23 cellular contexts compared by ENCODE assay signal in genomic region chr16:13351222-13351621, GRCh38.
"Had no signal": no experiment of that assay in that cellular context is flagged by ENCODE, and none has a peak within 500 bp of the region (broad histone marks: within the 10 kb centered on the region; RNA-seq: fewer than 3 reads in every experiment).

No MANE protein-coding gene starts in this region.

- ATAC-seq: activated CD4-positive, alpha-beta T cell treated with anti-CD3 and anti-CD28 coated beads for 36 hours; activated T-helper 17 cell treated with anti-CD3 and anti-CD28 coated beads, Interleukin-2, amount 50 U/mL, for 72 hours; Panc1; Right ventricle myocardium inferior; T-cell had no signal

- H3K27ac ChIP-seq: SK-N-MC, VCaP had no signal

- H3K4me3 ChIP-seq: SK-N-MC had no signal

- DNase-seq: activated CD4-positive, alpha-beta memory T cell treated with anti-CD3 and anti-CD28 coated beads, Interleukin-2, amount 10 ng/mL, durations not matched to agents 7 days and 5 days; activated CD4-positive, alpha-beta T cell treated with anti-CD3 and anti-CD28 coated beads for 36 hours; activated CD4-positive, alpha-beta T cell treated with anti-CD3 and anti-CD28 coated beads, Interleukin-2, amount 50 U/mL, for 1 hour; activated gamma-delta T cell; activated naive CD4-positive, alpha-beta T cell treated with anti-CD3 and anti-CD28 coated beads for 36 hours; activated T-cell treated with anti-CD3 and anti-CD28 coated beads for 4 hours; activated T-cell treated with anti-CD3 and anti-CD28 coated beads, Interleukin-2, amount 50 U/mL, for 48 hours; Kasumi-1; KBM-7; NCI-H1417 treated with DMSO at 0.1 percent for 48 hours; NCI-H1694; NCI-H446; NCI-H82; OCI-M1; RPMI8226; T-cell; T-helper 2 cell; T1000 had no signal
